In genomic region chr4:78038704-78039103, GRCh38 we compare ENCODE assay signal across 19 cellular contexts. TPM values are rescaled to one million over a fixed set of nuclear protein-coding genes. Genes with fewer than 3 reads are reported as not detected.
"Had no signal": no experiment of that assay in that cellular context is flagged by ENCODE, and none has a peak within 500 bp of the region (broad histone marks: within the 10 kb centered on the region; RNA-seq: fewer than 3 reads in every experiment).

No MANE protein-coding gene starts in this region.

- H3K9me3 ChIP-seq: colonic mucosa, mucosa of descending colon, ovary, tibial nerve, upper lobe of right lung, vagina had no signal

- H3K4me1 ChIP-seq: colonic mucosa, heart left ventricle, tibial nerve, upper lobe of right lung, vagina had no signal

- DNase-seq: colonic mucosa; dermis blood vessel endothelial cell; effector CD4-positive, alpha-beta T cell; heart left ventricle; hippocampal formation; mammary epithelial cell; mucosa of descending colon; naive thymus-derived CD8-positive, alpha-beta T cell; nucleus accumbens; ovary; right cardiac atrium; stimulated activated CD4-positive, alpha-beta T cell treated with anti-CD3 and anti-CD28 coated beads, Interleukin-4, amount 100 ng/mL, for 1 hour; stimulated activated CD8-positive, alpha-beta memory T cell treated with anti-CD3 and anti-CD28 coated beads, Interleukin-4, amount 100 ng/mL, for 48 hours; stimulated activated naive CD8-positive, alpha-beta T cell treated with anti-CD3 and anti-CD28 coated beads, Interleukin-15, Interleukin-2, amounts not matched to agents 100 U/mL and 50 U/mL, for 24 hours; upper lobe of right lung had no signal

- H3K4me3 Mint-ChIP-seq: naive thymus-derived CD8-positive, alpha-beta T cell; stimulated activated effector memory CD8-positive, alpha-beta T cell treated with anti-CD3 and anti-CD28 coated beads, Interleukin-12 subunit alpha, Interleukin-12 subunit beta, amount 100 ng/mL, for 72 hours had no signal

- ATAC-seq: esophagus mucosa; heart left ventricle; mucosa of descending colon; naive thymus-derived CD8-positive, alpha-beta T cell; stimulated activated effector memory CD8-positive, alpha-beta T cell treated with anti-CD3 and anti-CD28 coated beads, Interleukin-12 subunit alpha, Interleukin-12 subunit beta, amount 100 ng/mL, for 72 hours; stimulated activated naive CD8-positive, alpha-beta T cell treated with anti-CD3 and anti-CD28 coated beads, Interleukin-15, Interleukin-2, amounts not matched to agents 100 U/mL and 50 U/mL, for 24 hours; upper lobe of right lung had no signal

- H3K27me3 ChIP-seq: colonic mucosa, heart left ventricle, ovary, tibial nerve, upper lobe of right lung, vagina had no signal

- H3K27ac ChIP-seq: colonic mucosa, heart left ventricle, ovary, tibial nerve, upper lobe of right lung, vagina had no signal

- H3K27ac Mint-ChIP-seq: naive thymus-derived CD8-positive, alpha-beta T cell; stimulated activated effector memory CD8-positive, alpha-beta T cell treated with anti-CD3 and anti-CD28 coated beads, Interleukin-12 subunit alpha, Interleukin-12 subunit beta, amount 100 ng/mL, for 72 hours had no signal

- H3K4me1 Mint-ChIP-seq: naive thymus-derived CD8-positive, alpha-beta T cell; stimulated activated effector memory CD8-positive, alpha-beta T cell treated with anti-CD3 and anti-CD28 coated beads, Interleukin-12 subunit alpha, Interleukin-12 subunit beta, amount 100 ng/mL, for 72 hours had no signal

- H3K36me3 Mint-ChIP-seq: naive thymus-derived CD8-positive, alpha-beta T cell; stimulated activated effector memory CD8-positive, alpha-beta T cell treated with anti-CD3 and anti-CD28 coated beads, Interleukin-12 subunit alpha, Interleukin-12 subunit beta, amount 100 ng/mL, for 72 hours had no signal

- H3K36me3 ChIP-seq: colonic mucosa, heart left ventricle, ovary, tibial nerve, upper lobe of right lung, vagina had no signal

- H3K4me3 ChIP-seq: colonic mucosa, heart left ventricle, mucosa of descending colon, ovary, tibial nerve, upper lobe of right lung, vagina had no signal

RNA-seq across cellular contexts. Expression of gene FRAS1, which starts 18.4 kb away (rescaled TPM):
- total RNA-seq: naive thymus-derived CD8-positive, alpha-beta T cell had no signal
